ENCODE assay signal across 8 cellular contexts in the genomic region with DNA sequence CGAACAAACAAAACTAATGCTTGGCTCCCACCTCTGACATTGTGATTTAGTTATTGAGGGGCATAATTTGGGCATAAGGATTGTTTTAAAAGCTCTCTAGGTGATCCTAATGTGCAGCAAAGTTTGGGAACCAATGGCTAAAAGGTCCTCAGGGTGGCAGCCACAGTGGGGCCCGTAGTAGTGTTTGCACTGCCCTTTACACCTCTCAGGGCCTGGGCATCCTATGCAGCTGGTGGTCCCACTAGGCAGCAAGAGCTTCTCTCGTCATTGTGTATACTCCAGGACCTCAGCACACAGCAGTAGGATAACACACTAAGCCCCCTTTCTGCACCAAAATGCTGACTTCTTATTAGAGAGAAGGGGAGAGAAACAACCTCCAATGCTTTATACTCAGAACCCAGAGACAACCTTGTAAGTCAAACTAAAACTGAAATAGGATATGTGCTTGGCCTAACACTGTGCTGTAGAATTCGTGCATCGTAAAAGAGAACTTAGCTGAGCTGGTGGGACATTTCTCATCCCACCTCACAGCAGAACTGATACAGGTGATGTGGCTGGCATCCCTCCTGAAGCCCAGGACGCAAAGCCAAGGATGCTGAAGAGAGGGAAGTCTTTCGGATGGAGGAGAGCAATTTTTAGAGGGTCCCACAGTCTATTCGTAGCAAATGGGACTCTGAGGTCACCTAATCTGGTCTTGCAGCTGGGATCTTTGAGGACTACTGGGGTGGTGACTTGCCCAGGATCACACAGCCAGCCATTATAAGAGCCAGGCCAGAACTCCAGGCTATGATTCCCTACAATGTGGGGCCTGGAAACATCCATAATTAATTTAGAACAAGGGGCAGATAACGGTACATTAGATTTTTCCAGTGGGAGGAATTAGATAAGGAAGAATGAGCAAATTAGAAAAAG. TPM values are rescaled to one million over a fixed set of nuclear protein-coding genes. Genes with fewer than 3 reads are reported as not detected.
DNase-seq lines count a peak whose midpoint lies in the region; ATAC-seq and TF ChIP-seq lines count a peak whose summit lies in the region.

No MANE protein-coding gene starts in this region.

- H3K36me3 ChIP-seq in CD8-positive, alpha-beta T cell (ENCODE audit: insufficient read depth, low read length): no peaks in the 10 kb centered on the region
- H3K36me3 ChIP-seq in iPS-18a (ENCODE audit: control insufficient read depth, low read depth, low read length): no peaks in the 10 kb centered on the region

- peaks cover 73% of the 10 kb centered on the region for H3K4me1 Mint-ChIP-seq in CD8-positive, alpha-beta T cell (ENCODE audit: low read depth)
- peaks cover 68% of the 10 kb centered on the region for H3K4me1 Mint-ChIP-seq in HFFc6 (ENCODE audit: low read depth)
- H3K4me1 Mint-ChIP-seq in activated B cell treated with CpG ODN at 0.5 μM for 24 hours: peaks cover 85% of the 10 kb centered on the region

- intact Hi-C loops in CD8-positive, alpha-beta T cell (cut with DNase I, micrococcal nuclease): loop anchor here (1.0 to 10.0 kb wide), 6 partner anchors 13 to 1361 kb away; partner anchors contain the start of genes ARSK (in 1 of the 2), RIOK2 (in 1 of the 2) and SKIC3 (in 1 of the 2)
- intact Hi-C loops in activated B cell treated with CpG ODN at 0.5 μM for 24 hours (cut with micrococcal nuclease): loop anchor here (1.0 to 10.0 kb wide), 8 partner anchors 13 to 1361 kb away; partner anchors contain the start of genes ELL2, ERAP1 and RIOK2

- peak overlapping the region; percentile 89 for H3K4me3 ChIP-seq in CD8-positive, alpha-beta T cell (ENCODE audit: low read depth, low read length)
- peak overlapping the region; percentile 86 for H3K4me3 ChIP-seq in iPS-18a (ENCODE audit: low read length)

- ATAC-seq in CD8-positive, alpha-beta T cell: no peak
- ATAC-seq in activated B cell treated with CpG ODN at 0.5 μM for 24 hours (ENCODE audit: low read depth) (peak; percentile 46), HG03039 (IDR thresholded peaks at IDR 0.05; ENCODE audit: unreplicated experiment) (no peak)

- DNase-seq in CD8-positive, alpha-beta T cell: no peak
- DNase-seq in HFFc6 (no peak), activated B cell treated with CpG ODN at 0.5 μM for 24 hours (no peak), substantia nigra (lab: John Stamatoyannopoulos, UW) (no peak), GM19240 (ENCODE audit: insufficient read length, low spot score) (no peak), amniotic stem cell (lab: John Stamatoyannopoulos, UW) (no peak)

- H3K27ac Mint-ChIP-seq in CD8-positive, alpha-beta T cell: peak overlapping the region; percentile 96
- H3K27ac Mint-ChIP-seq in HFFc6 (peak overlapping the region; percentile 97), activated B cell treated with CpG ODN at 0.5 μM for 24 hours (peak overlapping the region; percentile 98)

- no peak for TF ChIP-seq CTCF in CD8-positive, alpha-beta T cell (IDR thresholded peaks at IDR 0.05)
- TF ChIP-seq CTCF in HFFc6 (IDR thresholded peaks at IDR 0.05) (no peak), activated B cell treated with CpG ODN at 0.5 μM for 24 hours (IDR thresholded peaks at IDR 0.05) (no peak)

- H3K9ac ChIP-seq in iPS-18a (ENCODE audit: low read length): peak overlapping the region; percentile 64

- H3K9me3 ChIP-seq in CD8-positive, alpha-beta T cell (ENCODE audit: low read length): no peaks in the 10 kb centered on the region
- H3K9me3 ChIP-seq in iPS-18a (ENCODE audit: control insufficient read depth, low read depth, low read length): no peaks in the 10 kb centered on the region

- H3K4me3 Mint-ChIP-seq in CD8-positive, alpha-beta T cell: peak overlapping the region; percentile 98
- H3K4me3 Mint-ChIP-seq in HFFc6 (peak overlapping the region; percentile 96), activated B cell treated with CpG ODN at 0.5 μM for 24 hours (peak overlapping the region; percentile 95)

- H3K9me3 Mint-ChIP-seq in CD8-positive, alpha-beta T cell: no peaks in the 10 kb centered on the region
- H3K9me3 Mint-ChIP-seq in HFFc6 (no peaks in the 10 kb centered on the region), activated B cell treated with CpG ODN at 0.5 μM for 24 hours (no peaks in the 10 kb centered on the region)

- peaks cover 32% of the 10 kb centered on the region for H3K36me3 Mint-ChIP-seq in CD8-positive, alpha-beta T cell
- H3K36me3 Mint-ChIP-seq in HFFc6 (ENCODE audit: low read depth) (peaks cover 25% of the 10 kb centered on the region), activated B cell treated with CpG ODN at 0.5 μM for 24 hours (ENCODE audit: low read depth) (peaks cover 21% of the 10 kb centered on the region)

- H3K27me3 ChIP-seq in CD8-positive, alpha-beta T cell (ENCODE audit: insufficient read depth, low read length): no peaks in the 10 kb centered on the region
- no peaks in the 10 kb centered on the region for H3K27me3 ChIP-seq in iPS-18a (ENCODE audit: control insufficient read depth, insufficient read depth, low read length)

- CTCF ChIA-PET in CD8-positive, alpha-beta T cell (lab: Charles Lee): interaction anchor here (0.8 to 11.8 kb wide), 11 partner anchors 9 to 40 kb away, joined by 3 to 111 read pairs (median 7); no protein-coding TSS in a partner anchor
- CTCF ChIA-PET in activated B cell treated with CpG ODN at 0.5 μM for 24 hours (lab: Charles Lee): interaction anchor here (1.1 to 4.5 kb wide), 7 partner anchors 12 to 59 kb away, joined by 3 to 32 read pairs (median 7); no protein-coding TSS in a partner anchor

- H3K27me3 Mint-ChIP-seq in CD8-positive, alpha-beta T cell (ENCODE audit: low read depth): no peaks in the 10 kb centered on the region
- H3K27me3 Mint-ChIP-seq in HFFc6 (ENCODE audit: insufficient read depth) (peaks cover 2% of the 10 kb centered on the region; the same call in 1 of the 2 replicates), activated B cell treated with CpG ODN at 0.5 μM for 24 hours (no peaks in the 10 kb centered on the region)

- peak overlapping the region; percentile 65 for H3K27ac ChIP-seq in CD8-positive, alpha-beta T cell (ENCODE audit: low read depth, low read length)
- H3K27ac ChIP-seq in iPS-18a (ENCODE audit: low read length): no peak overlapping the region
- peak overlapping the region; percentile 67 for H3K27ac ChIP-seq in substantia nigra (ENCODE audit: low read depth, low read length, poor library complexity, severe bottlenecking)

- POLR2A ChIA-PET in CD8-positive, alpha-beta T cell (lab: Charles Lee): interaction anchor here (1.0 to 8.9 kb wide), 7 partner anchors 11 to 200 kb away, joined by 3 to 69 read pairs (median 4); partner anchors contain the start of gene RFESD
- POLR2A ChIA-PET in activated B cell treated with CpG ODN at 0.5 μM for 24 hours (lab: Charles Lee): interaction anchor here (0.9 to 10.1 kb wide), 10 partner anchors 8 to 1050 kb away, joined by 3 to 233 read pairs (median 12); partner anchors contain the start of gene RFESD

- H3K4me1 ChIP-seq in CD8-positive, alpha-beta T cell (ENCODE audit: insufficient read depth, low read length): peaks cover 65% of the 10 kb centered on the region
- H3K4me1 ChIP-seq in iPS-18a (ENCODE audit: control insufficient read depth, low read depth, low read length): peaks cover 33% of the 10 kb centered on the region

RNA-seq across cellular contexts. Expression of gene GLRX, which starts 1.2 kb away (rescaled TPM):
- total RNA-seq in CD8-positive, alpha-beta T cell: 10 to 100 TPM; 17.9 to 19.5 TPM
- 100 to 1,000 TPM; 139 to 183 (median 150) TPM for total RNA-seq in HFFc6 (2021; fragmentation: NEBNext Ultra II Directional; extraction: Animal tissue kit (Norgen Biotek cat#: 25700))
- total RNA-seq in activated B cell treated with CpG ODN at 0.5 μM for 24 hours: 55.4 and 60.2 TPM in 2 replicates
